In genomic region chr18:42328931-42329330, GRCh38 we compare ENCODE assay signal across 5 cellular contexts.
"Had no signal": no experiment of that assay in that cellular context is flagged by ENCODE, and none has a peak within 500 bp of the region (broad histone marks: within the 10 kb centered on the region; RNA-seq: fewer than 3 reads in every experiment).

No MANE protein-coding gene starts in this region.

- ATAC-seq: K562 had no signal

- H3K4me3 ChIP-seq: K562 had no signal

- DNase-seq: IMR-90, KBM-7 had no signal

- FAIRE-seq: HTR-8/SVneo, K562 had no signal

- H3K27ac ChIP-seq: HL-60 had no signal
